8 cellular contexts compared by ENCODE assay signal in genomic region chr2:236569593-236569973, GRCh38. TPM values are rescaled to one million over a fixed set of nuclear protein-coding genes. Genes with fewer than 3 reads are reported as not detected.
A peak's percentile ranks its signal among the peaks of the same experiment; 100 is the strongest.
DNase-seq lines count a peak whose midpoint lies in the region; ATAC-seq and TF ChIP-seq lines count a peak whose summit lies in the region.

Gene ACKR3, plus strand, starts transcription at chr2:236569825. Its CDS starts 10,641 bp downstream, at chr2:236580466.

- TF ChIP-seq CTCF in AG10803 (conservative IDR thresholded peaks at IDR 0.05; ENCODE audit: low read length), result peak; percentile 62

- no peaks in the 10 kb centered on the region for H3K9me3 Mint-ChIP-seq in stimulated activated effector memory CD8-positive, alpha-beta T cell treated with anti-CD3 and anti-CD28 coated beads, Interleukin-12 subunit alpha, Interleukin-12 subunit beta, amount 100 ng/mL, for 72 hours

- DNase-seq in AG10803 (ENCODE audit: low read depth) (peak; percentile 93), NCI-H748 treated with DMSO at 0.1 percent for 48 hours (lab: John Stamatoyannopoulos, UW) (peak; percentile 70), activated T-cell treated with anti-CD3 and anti-CD28 coated beads for 1 hour (ENCODE audit: low read depth) (peak; percentile 54), myocyte (ENCODE audit: low read depth) (peak; percentile 41)
- DNase-seq in stimulated activated effector memory CD8-positive, alpha-beta T cell treated with anti-CD3 and anti-CD28 coated beads, Interleukin-12 subunit alpha, Interleukin-12 subunit beta, amount 100 ng/mL, for 72 hours (ENCODE audit: low spot score in 2 of 2), result peak; percentile 24 to 73

- H3K27ac Mint-ChIP-seq in stimulated activated effector memory CD8-positive, alpha-beta T cell treated with anti-CD3 and anti-CD28 coated beads, Interleukin-12 subunit alpha, Interleukin-12 subunit beta, amount 100 ng/mL, for 72 hours, result no peak within 1 kb of the TSS

- H3K4me1 Mint-ChIP-seq in stimulated activated effector memory CD8-positive, alpha-beta T cell treated with anti-CD3 and anti-CD28 coated beads, Interleukin-12 subunit alpha, Interleukin-12 subunit beta, amount 100 ng/mL, for 72 hours, result peaks cover 32% of the 10 kb centered on the region

- no peaks in the 10 kb centered on the region for H3K36me3 Mint-ChIP-seq in stimulated activated effector memory CD8-positive, alpha-beta T cell treated with anti-CD3 and anti-CD28 coated beads, Interleukin-12 subunit alpha, Interleukin-12 subunit beta, amount 100 ng/mL, for 72 hours

- H3K4me3 Mint-ChIP-seq in stimulated activated effector memory CD8-positive, alpha-beta T cell treated with anti-CD3 and anti-CD28 coated beads, Interleukin-12 subunit alpha, Interleukin-12 subunit beta, amount 100 ng/mL, for 72 hours, result peak within 1 kb of the TSS; percentile 76

- ATAC-seq in GM19025 (IDR thresholded peaks at IDR 0.05; ENCODE audit: low read depth, unreplicated experiment) (peak; percentile 75), HG03175 (IDR thresholded peaks at IDR 0.05; ENCODE audit: unreplicated experiment) (peak; percentile 75), esophagus mucosa (peak; percentile 89)
- ATAC-seq in stimulated activated effector memory CD8-positive, alpha-beta T cell treated with anti-CD3 and anti-CD28 coated beads, Interleukin-12 subunit alpha, Interleukin-12 subunit beta, amount 100 ng/mL, for 72 hours, result peak; percentile 98

- peak within 1 kb of the TSS; percentile 61 for H3K4me3 ChIP-seq in AG10803 (ENCODE audit: low read length)

RNA-seq across cellular contexts. Expression of gene ACKR3, which starts in this region (rescaled TPM):
- 6.3 TPM for total RNA-seq in esophagus mucosa
- not detected in 2 replicates for total RNA-seq in myocyte
- polyA plus RNA-seq in myocyte (2012), result 167 TPM

Comparison
In these comparisons a context has a peak if more than half of its experiments do, and no peak if none do; other contexts are left out.
1. Peak in every context shown above with its lines: DNase-seq, ATAC-seq and H3K4me3 ChIP-seq.
2. DNase-seq: peak in every context shown above with its lines; median percentile 93 in AG10803; 70 in NCI-H748 treated with DMSO at 0.1 percent for 48 hours; 54 in activated T-cell treated with anti-CD3 and anti-CD28 coated beads for 1 hour; 48 in stimulated activated effector memory CD8-positive, alpha-beta T cell treated with anti-CD3 and anti-CD28 coated beads, Interleukin-12 subunit alpha, Interleukin-12 subunit beta, amount 100 ng/mL, for 72 hours; 41 in myocyte.